28 cellular contexts compared by ENCODE assay signal in genomic region chr15:63313866-63314265, GRCh38.
"Had no signal": no experiment of that assay in that cellular context is flagged by ENCODE, and none has a peak within 500 bp of the region (broad histone marks: within the 10 kb centered on the region; RNA-seq: fewer than 3 reads in every experiment).

No MANE protein-coding gene starts in this region.

- DNase-seq: activated B cell treated with CpG ODN at 0.5 μM for 24 hours; activated CD4-positive, alpha-beta T cell treated with anti-CD3 and anti-CD28 coated beads for 48 hours; activated CD4-positive, alpha-beta T cell treated with anti-CD3 and anti-CD28 coated beads, Interleukin-2, amount 50 U/mL, for 1 hour; activated CD4-positive, alpha-beta T cell treated with anti-CD3 and anti-CD28 coated beads, Interleukin-2, amount 50 U/mL, for 48 hours; activated CD8-positive, alpha-beta memory T cell treated with anti-CD3 and anti-CD28 coated beads for 24 hours; activated CD8-positive, alpha-beta T cell treated with anti-CD3 and anti-CD28 coated beads for 36 hours; activated effector memory CD4-positive, alpha-beta T cell treated with Interleukin-2 at 50 U/mL for 16 hours; activated gamma-delta T cell treated with Interleukin-2 at 50 U/mL for 16 hours; activated naive CD4-positive, alpha-beta T cell treated with anti-CD3 and anti-CD28 coated beads for 36 hours; activated naive CD8-positive, alpha-beta T cell treated with anti-CD3 and anti-CD28 coated beads for 36 hours; activated naive CD8-positive, alpha-beta T cell treated with anti-CD3 and anti-CD28 coated beads, Interleukin-2, amount 50 U/mL, for 24 hours; activated T-cell treated with anti-CD3 and anti-CD28 coated beads, Interleukin-2, amount 50 U/mL, for 4 hours; adrenal gland; amygdala; aorta; body of pancreas; central memory CD4-positive, alpha-beta T cell; cerebellar nuclear complex; colonic mucosa; effector CD8-positive, alpha-beta T cell; foreskin fibroblast; T1000; WERI-Rb-1 had no signal

- H3K4me3 Mint-ChIP-seq: activated B cell treated with CpG ODN at 0.5 μM for 24 hours; activated CD8-positive, alpha-beta T cell treated with anti-CD3 and anti-CD28 coated beads for 36 hours; activated naive CD4-positive, alpha-beta T cell treated with anti-CD3 and anti-CD28 coated beads for 36 hours; activated naive CD4-positive, alpha-beta T cell treated with anti-CD3 and anti-CD28 coated beads, Interleukin-2, amount 50 U/mL, for 24 hours; activated naive CD8-positive, alpha-beta T cell treated with anti-CD3 and anti-CD28 coated beads for 36 hours; activated naive CD8-positive, alpha-beta T cell treated with anti-CD3 and anti-CD28 coated beads, Interleukin-2, amount 50 U/mL, for 24 hours; activated T-cell treated with anti-CD3 and anti-CD28 coated beads, Interleukin-2, amount 50 U/mL, for 4 hours; activated T-helper 17 cell treated with anti-CD3 and anti-CD28 coated beads, Interleukin-2, amount 50 U/mL, for 72 hours; T-helper 1 cell treated with Interleukin-12 subunit alpha and Interleukin-12 subunit beta and Interleukin-4 antibody, amounts not matched to agents 30 μg/mL and 1 μg/mL, for 36 hours had no signal

- H3K4me1 ChIP-seq: adrenal gland, body of pancreas, colonic mucosa had no signal

- H3K4me3 ChIP-seq: adrenal gland, body of pancreas, colonic mucosa had no signal

- H3K27me3 ChIP-seq: adrenal gland, body of pancreas, colonic mucosa had no signal

- H3K9me3 ChIP-seq: adrenal gland, body of pancreas, colonic mucosa had no signal

- H3K27ac Mint-ChIP-seq: activated B cell treated with CpG ODN at 0.5 μM for 24 hours; activated CD8-positive, alpha-beta T cell treated with anti-CD3 and anti-CD28 coated beads for 36 hours; activated naive CD4-positive, alpha-beta T cell treated with anti-CD3 and anti-CD28 coated beads for 36 hours; activated naive CD4-positive, alpha-beta T cell treated with anti-CD3 and anti-CD28 coated beads, Interleukin-2, amount 50 U/mL, for 24 hours; activated naive CD8-positive, alpha-beta T cell treated with anti-CD3 and anti-CD28 coated beads for 36 hours; activated naive CD8-positive, alpha-beta T cell treated with anti-CD3 and anti-CD28 coated beads, Interleukin-2, amount 50 U/mL, for 24 hours; activated T-helper 17 cell treated with anti-CD3 and anti-CD28 coated beads, Interleukin-2, amount 50 U/mL, for 72 hours; T-helper 1 cell treated with Interleukin-12 subunit alpha and Interleukin-12 subunit beta and Interleukin-4 antibody, amounts not matched to agents 30 μg/mL and 1 μg/mL, for 36 hours had no signal

- H3K27ac ChIP-seq: adrenal gland, body of pancreas, colonic mucosa, WERI-Rb-1 had no signal

- ATAC-seq: activated CD4-positive, CD25-positive, alpha-beta regulatory T cell treated with anti-CD3 and anti-CD28 coated beads, Interleukin-2, amount 50 U/mL, for 24 hours; activated CD8-positive, alpha-beta T cell treated with anti-CD3 and anti-CD28 coated beads for 36 hours; activated naive CD8-positive, alpha-beta T cell treated with anti-CD3 and anti-CD28 coated beads, Interleukin-2, amount 50 U/mL, for 24 hours; activated T-cell treated with anti-CD3 and anti-CD28 coated beads, Interleukin-2, amount 50 U/mL, for 4 hours; activated T-helper 17 cell treated with anti-CD3 and anti-CD28 coated beads, Interleukin-2, amount 50 U/mL, for 72 hours; body of pancreas; esophagus mucosa had no signal

- H3K36me3 ChIP-seq: adrenal gland, colonic mucosa, WERI-Rb-1 had no signal

- H3K36me3 Mint-ChIP-seq: activated naive CD8-positive, alpha-beta T cell treated with anti-CD3 and anti-CD28 coated beads for 36 hours had no signal

- H3K9me3 Mint-ChIP-seq: activated B cell treated with CpG ODN at 0.5 μM for 24 hours; activated CD8-positive, alpha-beta T cell treated with anti-CD3 and anti-CD28 coated beads for 36 hours; activated naive CD4-positive, alpha-beta T cell treated with anti-CD3 and anti-CD28 coated beads for 36 hours; activated naive CD4-positive, alpha-beta T cell treated with anti-CD3 and anti-CD28 coated beads, Interleukin-2, amount 50 U/mL, for 24 hours; activated naive CD8-positive, alpha-beta T cell treated with anti-CD3 and anti-CD28 coated beads for 36 hours; activated naive CD8-positive, alpha-beta T cell treated with anti-CD3 and anti-CD28 coated beads, Interleukin-2, amount 50 U/mL, for 24 hours; activated T-cell treated with anti-CD3 and anti-CD28 coated beads, Interleukin-2, amount 50 U/mL, for 4 hours; activated T-helper 17 cell treated with anti-CD3 and anti-CD28 coated beads, Interleukin-2, amount 50 U/mL, for 72 hours; T-helper 1 cell treated with Interleukin-12 subunit alpha and Interleukin-12 subunit beta and Interleukin-4 antibody, amounts not matched to agents 30 μg/mL and 1 μg/mL, for 36 hours had no signal

- H3K27me3 Mint-ChIP-seq: activated B cell treated with CpG ODN at 0.5 μM for 24 hours; activated CD8-positive, alpha-beta T cell treated with anti-CD3 and anti-CD28 coated beads for 36 hours; activated naive CD4-positive, alpha-beta T cell treated with anti-CD3 and anti-CD28 coated beads, Interleukin-2, amount 50 U/mL, for 24 hours; activated naive CD8-positive, alpha-beta T cell treated with anti-CD3 and anti-CD28 coated beads for 36 hours; activated naive CD8-positive, alpha-beta T cell treated with anti-CD3 and anti-CD28 coated beads, Interleukin-2, amount 50 U/mL, for 24 hours had no signal

- H3K4me1 Mint-ChIP-seq: activated naive CD4-positive, alpha-beta T cell treated with anti-CD3 and anti-CD28 coated beads, Interleukin-2, amount 50 U/mL, for 24 hours; activated naive CD8-positive, alpha-beta T cell treated with anti-CD3 and anti-CD28 coated beads for 36 hours; activated naive CD8-positive, alpha-beta T cell treated with anti-CD3 and anti-CD28 coated beads, Interleukin-2, amount 50 U/mL, for 24 hours; activated T-helper 17 cell treated with anti-CD3 and anti-CD28 coated beads, Interleukin-2, amount 50 U/mL, for 72 hours had no signal
